Comparison of ENCODE assay signal across 8 cellular contexts in the genomic region with DNA sequence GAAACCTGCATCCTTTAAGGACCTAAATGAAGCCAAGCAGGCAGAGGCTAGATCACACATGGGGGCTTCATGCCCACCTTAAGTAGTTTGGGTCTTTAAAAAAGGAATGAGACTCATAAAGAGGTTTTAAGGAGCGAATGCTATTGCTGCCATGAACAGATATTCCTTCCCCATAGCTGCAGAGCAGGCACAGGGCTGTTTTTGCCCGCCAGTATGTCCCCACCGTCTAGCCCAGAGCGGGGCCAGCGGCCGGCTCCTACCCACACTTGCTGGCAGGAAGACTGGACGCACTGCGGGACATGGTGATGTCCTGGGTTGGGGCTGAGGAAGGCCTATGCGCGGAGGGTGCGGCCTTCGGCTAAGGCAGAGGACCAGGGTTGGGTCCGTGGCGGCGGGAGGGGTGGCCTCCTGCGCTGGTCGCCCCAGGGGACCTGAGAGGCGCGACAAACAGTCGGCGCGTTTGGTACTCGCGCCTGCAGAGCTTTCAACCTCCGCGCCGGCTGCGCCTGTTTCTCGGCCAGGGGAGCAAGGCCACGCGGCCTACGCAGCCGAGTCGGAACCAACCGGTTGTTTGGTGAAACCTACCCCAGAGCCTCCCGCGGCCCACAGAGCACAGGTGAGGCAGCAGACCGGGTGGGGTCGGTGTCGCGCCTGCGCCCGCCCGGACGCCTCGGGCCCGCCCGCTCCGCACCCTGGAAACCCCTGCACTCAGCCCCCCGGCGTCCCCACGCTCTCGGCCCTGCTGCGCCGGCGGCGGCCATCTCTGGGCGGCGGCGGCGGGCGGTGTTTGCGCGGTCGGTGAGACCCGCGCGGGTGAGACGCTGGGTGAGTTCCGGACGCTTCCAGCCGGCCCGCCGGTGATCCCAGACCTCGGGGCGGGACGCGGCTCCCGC. TPM values are rescaled to one million over a fixed set of nuclear protein-coding genes. Genes with fewer than 3 reads are reported as not detected.
DNase-seq lines count a peak whose midpoint lies in the region; ATAC-seq and TF ChIP-seq lines count a peak whose summit lies in the region.

A gene with protein sequence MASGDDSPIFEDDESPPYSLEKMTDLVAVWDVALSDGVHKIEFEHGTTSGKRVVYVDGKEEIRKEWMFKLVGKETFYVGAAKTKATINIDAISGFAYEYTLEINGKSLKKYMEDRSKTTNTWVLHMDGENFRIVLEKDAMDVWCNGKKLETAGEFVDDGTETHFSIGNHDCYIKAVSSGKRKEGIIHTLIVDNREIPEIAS (plus strand): TSS at position 450 of the 893 bp plus-strand sequence. CDS start 10,956 bp downstream, outside the sequence.

- CTCF ChIA-PET in activated naive CD4-positive, alpha-beta T cell treated with anti-CD3 and anti-CD28 coated beads, Interleukin-2, amount 10 ng/mL, durations not matched to agents 7 days and 5 days (lab: Charles Lee): interaction anchor here (1.0 to 1.1 kb wide), 2 partner anchors 31 to 70 kb away, joined by 3 read pairs; no protein-coding TSS in a partner anchor

- H3K27ac Mint-ChIP-seq in activated naive CD4-positive, alpha-beta T cell treated with anti-CD3 and anti-CD28 coated beads, Interleukin-2, amount 10 ng/mL, durations not matched to agents 7 days and 5 days: peak within 1 kb of the TSS; percentile 90

- H3K36me3 ChIP-seq in HUES48 (ENCODE audit: control insufficient read depth, insufficient read depth, low read length) (no peaks in the 10 kb centered on the region), suprapubic skin (no peaks in the 10 kb centered on the region)

- H3K4me3 ChIP-seq in HUES48 (ENCODE audit: low read depth, low read length) (peak within 1 kb of the TSS; percentile 68), suprapubic skin (peak within 1 kb of the TSS; percentile 75)

- H3K4me1 Mint-ChIP-seq in activated naive CD4-positive, alpha-beta T cell treated with anti-CD3 and anti-CD28 coated beads, Interleukin-2, amount 10 ng/mL, durations not matched to agents 7 days and 5 days: peaks cover 19% of the 10 kb centered on the region

- TF ChIP-seq POLR2A in Raji (IDR thresholded peaks at IDR 0.05; ENCODE audit: insufficient read depth, low read depth, low read length) (peak; percentile 68), suprapubic skin (IDR thresholded peaks at IDR 0.05) (peak in 1 of 2 donors; percentile 29)

- peak within 1 kb of the TSS; percentile 59 for H3K27ac ChIP-seq in HUES48 (ENCODE audit: low read depth, low read length)
- peak within 1 kb of the TSS; percentile 95 for H3K27ac ChIP-seq in suprapubic skin

- ATAC-seq in GM21390 (IDR thresholded peaks at IDR 0.05; ENCODE audit: unreplicated experiment) (peak; percentile 67), omental fat pad (ENCODE audit: low FRiP score) (peak; percentile 87)

- peaks cover 10% of the 10 kb centered on the region for H3K36me3 Mint-ChIP-seq in activated naive CD4-positive, alpha-beta T cell treated with anti-CD3 and anti-CD28 coated beads, Interleukin-2, amount 10 ng/mL, durations not matched to agents 7 days and 5 days

- no peaks in the 10 kb centered on the region for H3K9me3 ChIP-seq in HUES48 (ENCODE audit: control insufficient read depth, insufficient read depth, low read length)
- no peaks in the 10 kb centered on the region for H3K9me3 ChIP-seq in suprapubic skin

- H3K27me3 Mint-ChIP-seq in activated naive CD4-positive, alpha-beta T cell treated with anti-CD3 and anti-CD28 coated beads, Interleukin-2, amount 10 ng/mL, durations not matched to agents 7 days and 5 days: peaks cover 10% of the 10 kb centered on the region

- WGBS in suprapubic skin: 4% methylated on average over 23 of the region's 79 CpGs

- peak within 1 kb of the TSS; percentile 78 for H3K9ac ChIP-seq in HUES48 (ENCODE audit: low read depth, low read length)

- peaks cover 6% of the 10 kb centered on the region for H3K9me3 Mint-ChIP-seq in activated naive CD4-positive, alpha-beta T cell treated with anti-CD3 and anti-CD28 coated beads, Interleukin-2, amount 10 ng/mL, durations not matched to agents 7 days and 5 days

- TF ChIP-seq CTCF in omental fat pad (IDR thresholded peaks at IDR 0.05): no peak
- TF ChIP-seq CTCF in suprapubic skin (IDR thresholded peaks at IDR 0.05): no peak

- H3K4me3 Mint-ChIP-seq in activated naive CD4-positive, alpha-beta T cell treated with anti-CD3 and anti-CD28 coated beads, Interleukin-2, amount 10 ng/mL, durations not matched to agents 7 days and 5 days: peak within 1 kb of the TSS; percentile 73

- H3K27me3 ChIP-seq in HUES48 (ENCODE audit: control insufficient read depth, insufficient read depth, low read length) (peaks cover 5% of the 10 kb centered on the region; the same call in 1 of the 2 replicates), suprapubic skin (no peaks in the 10 kb centered on the region)

- DNase-seq in DMS79 treated with DMSO at 0.1 percent for 48 hours (lab: John Stamatoyannopoulos, UW): peak; percentile 74
- peak; percentile 75 for DNase-seq in activated naive CD4-positive, alpha-beta T cell treated with anti-CD3 and anti-CD28 coated beads, Interleukin-2, amount 10 ng/mL, durations not matched to agents 7 days and 5 days
- DNase-seq in globus pallidus (ENCODE audit: low spot score): peak; percentile 64
- DNase-seq in omental fat pad (ENCODE audit: low spot score): peak; percentile 32
- peak; percentile 79 to 90 for DNase-seq in suprapubic skin (ENCODE audit: low spot score in 2 of 2)

- H3K4me1 ChIP-seq in HUES48 (ENCODE audit: control insufficient read depth, insufficient read depth, low read length) (peaks cover 6% of the 10 kb centered on the region; the same call in 1 of the 2 replicates), suprapubic skin (peaks cover 16% of the 10 kb centered on the region)

- no peak for TF ChIP-seq EP300 in suprapubic skin (IDR thresholded peaks at IDR 0.05)

RNA-seq across cellular contexts. Expression of the gene that starts here (rescaled TPM):
- total RNA-seq in omental fat pad (10 to 100 TPM in 3 of 4 donors, 1 to 10 TPM in 1; 8.9 to 20.5 (median 14.1) TPM), suprapubic skin (10 to 100 TPM in 1 of 4 donors, 1 to 10 TPM in 3; 4.3 to 10.4 (median 6.4) TPM)

Comparison
In these comparisons a context has a peak if more than half of its experiments do, and no peak if none do; other contexts are left out.
1. Peak in every context shown above with its lines: DNase-seq, ATAC-seq, H3K4me3 ChIP-seq and H3K27ac ChIP-seq.
2. DNase-seq: peak in every context shown above with its lines; median percentile 84 in suprapubic skin; 75 in activated naive CD4-positive, alpha-beta T cell treated with anti-CD3 and anti-CD28 coated beads, Interleukin-2, amount 10 ng/mL, durations not matched to agents 7 days and 5 days; 74 in DMS79 treated with DMSO at 0.1 percent for 48 hours; 64 in globus pallidus; 32 in omental fat pad.